ENCODE assay signal across 1 cellular context in the genomic region with DNA sequence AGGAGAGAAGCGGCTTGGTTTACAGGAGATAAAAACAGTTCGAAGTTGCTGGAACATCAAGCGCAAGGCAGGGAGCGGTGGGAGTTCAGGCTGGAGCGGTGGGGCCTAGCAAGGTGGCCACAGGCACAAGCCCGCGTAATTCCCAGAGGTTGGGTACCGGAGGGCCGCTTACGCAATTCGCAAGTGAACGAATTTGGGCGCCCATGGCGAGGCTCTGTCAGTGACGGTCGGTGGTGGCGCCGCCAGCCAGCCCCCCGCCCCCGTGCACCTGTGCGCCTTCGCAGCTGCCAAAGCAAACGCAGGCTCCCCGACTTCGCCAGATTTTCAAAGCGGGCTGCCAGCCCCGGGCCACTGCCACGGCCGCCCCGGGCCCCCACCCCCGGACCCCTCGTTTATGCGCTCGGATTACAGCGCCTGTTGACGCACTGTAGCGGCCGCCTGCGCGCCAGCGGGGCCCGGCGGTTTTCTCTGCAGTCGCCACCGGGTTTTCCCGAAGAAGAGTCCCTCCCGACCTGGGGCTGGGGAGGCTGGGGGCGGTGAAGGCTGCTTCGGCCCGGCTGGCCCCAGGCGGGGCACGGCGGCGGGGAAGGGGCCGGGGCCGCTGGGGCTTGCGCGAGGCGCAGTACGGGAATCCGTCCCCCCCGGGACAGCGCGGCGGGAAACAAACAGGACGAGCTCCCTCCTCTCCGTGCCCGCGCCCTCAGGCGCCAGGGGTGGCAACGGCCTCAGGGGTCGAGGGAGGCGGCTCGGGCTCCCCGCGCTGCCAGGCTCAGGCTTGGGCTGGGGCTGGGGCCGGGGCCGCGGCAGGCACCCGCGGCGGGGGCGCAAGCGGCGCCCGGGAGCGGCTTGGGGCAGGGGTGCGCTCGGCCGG.
TF ChIP-seq lines count a peak whose summit lies in the region.

No MANE protein-coding gene starts in this region.

TF ChIP-seq in HepG2, 621 proteins besides CTCF, POLR2A, EP300 and RAD21 (continued from another document and continues in another):
- TF ChIP-seq TFDP1 (CRISPR knock-in tag; IDR thresholded peaks at IDR 0.05; ENCODE audit: borderline replicate concordance) (peak; percentile 63; the same call in 1 of the 2 replicates), IRF2 (CRISPR knock-in tag; IDR thresholded peaks at IDR 0.05) (0 out of 2 replicates have a peak, but pooled peaks have one; percentile 39), PAF1 (CRISPR knock-in tag; IDR thresholded peaks at IDR 0.05) (no peak), CEBPB (IDR thresholded peaks at IDR 0.05; ENCODE audit: borderline replicate concordance, low read depth, low read length) (peak; percentile 87), ZNF772 (CRISPR knock-in tag; IDR thresholded peaks at IDR 0.05) (no peak), KLF12 (CRISPR knock-in tag; IDR thresholded peaks at IDR 0.05; ENCODE audit: borderline replicate concordance) (peak; percentile 64; the same call in 1 of the 2 replicates), SIN3A (IDR thresholded peaks at IDR 0.05; ENCODE audit: borderline replicate concordance, low read depth, low read length) (peak; percentile 48; the same call in 1 of the 2 replicates), MXD1 (CRISPR knock-in tag; IDR thresholded peaks at IDR 0.05) (peak; percentile 53; the same call in 1 of the 2 replicates), MED1 (CRISPR knock-in tag; IDR thresholded peaks at IDR 0.05) (no peak; the same call in 1 of the 2 replicates), CC2D1A (CRISPR knock-in tag; IDR thresholded peaks at IDR 0.05) (no peak), HOXA3 (CRISPR knock-in tag; IDR thresholded peaks at IDR 0.05) (peak; percentile 29; the same call in 1 of the 2 replicates), YY1 (IDR thresholded peaks at IDR 0.05; ENCODE audit: insufficient read depth, insufficient replicate concordance, low read depth, low read length) (peak; percentile 15), POGZ (CRISPR knock-in tag; IDR thresholded peaks at IDR 0.05) (no peak), AHR (CRISPR knock-in tag; IDR thresholded peaks at IDR 0.05) (peak; percentile 18; the same call in 1 of the 2 replicates), ZNF12 (CRISPR knock-in tag; IDR thresholded peaks at IDR 0.05) (no peak), ZNF646 (CRISPR knock-in tag; IDR thresholded peaks at IDR 0.05) (no peak), SP5 (CRISPR knock-in tag; IDR thresholded peaks at IDR 0.05; ENCODE audit: borderline replicate concordance, low read depth) (0 out of 2 replicates have a peak, but pooled peaks have one; percentile 3), HCFC1 (IDR thresholded peaks at IDR 0.05; ENCODE audit: low read depth, low read length) (no peak), ZNF558 (CRISPR knock-in tag; IDR thresholded peaks at IDR 0.05; ENCODE audit: borderline replicate concordance) (peak; percentile 37; the same call in 1 of the 2 replicates), ETV5 (CRISPR knock-in tag; IDR thresholded peaks at IDR 0.05; ENCODE audit: borderline replicate concordance) (0 out of 2 replicates have a peak, but pooled peaks have one; percentile 2), ZNF235 (CRISPR knock-in tag; IDR thresholded peaks at IDR 0.05; ENCODE audit: borderline replicate concordance) (no peak), MYNN (CRISPR knock-in tag; IDR thresholded peaks at IDR 0.05; ENCODE audit: low read depth) (no peak), ZNF329 (CRISPR knock-in tag; IDR thresholded peaks at IDR 0.05; ENCODE audit: low read depth) (0 out of 2 replicates have a peak, but pooled peaks have one; percentile 31), PHF8 (CRISPR knock-in tag; IDR thresholded peaks at IDR 0.05) (peak; percentile 45), ZNF780A (CRISPR knock-in tag; IDR thresholded peaks at IDR 0.05) (no peak), ZNF746 (CRISPR knock-in tag; IDR thresholded peaks at IDR 0.05) (no peak), ZNF451 (CRISPR knock-in tag; IDR thresholded peaks at IDR 0.05) (peak; percentile 48; the same call in 1 of the 2 replicates), SALL2 (CRISPR knock-in tag; IDR thresholded peaks at IDR 0.05) (no peak), ZNF639 (CRISPR knock-in tag; conservative IDR thresholded peaks at IDR 0.05) (no peak), ZZZ3 (CRISPR knock-in tag; IDR thresholded peaks at IDR 0.05; ENCODE audit: borderline replicate concordance) (no peak), LCORL (IDR thresholded peaks at IDR 0.05) (no peak), LCORL (CRISPR knock-in tag; IDR thresholded peaks at IDR 0.05) (peak; percentile 66; the same call in 1 of the 2 replicates), ZNF362 (CRISPR knock-in tag; IDR thresholded peaks at IDR 0.05; ENCODE audit: borderline replicate concordance) (no peak), ZNF143 (CRISPR knock-in tag; IDR thresholded peaks at IDR 0.05) (no peak), PATZ1 (CRISPR knock-in tag; IDR thresholded peaks at IDR 0.05) (peak; percentile 42; the same call in 1 of the 2 replicates)
- TF ChIP-seq, protein P1, sequence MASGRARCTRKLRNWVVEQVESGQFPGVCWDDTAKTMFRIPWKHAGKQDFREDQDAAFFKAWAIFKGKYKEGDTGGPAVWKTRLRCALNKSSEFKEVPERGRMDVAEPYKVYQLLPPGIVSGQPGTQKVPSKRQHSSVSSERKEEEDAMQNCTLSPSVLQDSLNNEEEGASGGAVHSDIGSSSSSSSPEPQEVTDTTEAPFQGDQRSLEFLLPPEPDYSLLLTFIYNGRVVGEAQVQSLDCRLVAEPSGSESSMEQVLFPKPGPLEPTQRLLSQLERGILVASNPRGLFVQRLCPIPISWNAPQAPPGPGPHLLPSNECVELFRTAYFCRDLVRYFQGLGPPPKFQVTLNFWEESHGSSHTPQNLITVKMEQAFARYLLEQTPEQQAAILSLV (CRISPR knock-in tag; IDR thresholded peaks at IDR 0.05; ENCODE audit: borderline replicate concordance), result 0 out of 2 replicates have a peak, but pooled peaks have one; percentile 10
- TF ChIP-seq, protein P2, sequence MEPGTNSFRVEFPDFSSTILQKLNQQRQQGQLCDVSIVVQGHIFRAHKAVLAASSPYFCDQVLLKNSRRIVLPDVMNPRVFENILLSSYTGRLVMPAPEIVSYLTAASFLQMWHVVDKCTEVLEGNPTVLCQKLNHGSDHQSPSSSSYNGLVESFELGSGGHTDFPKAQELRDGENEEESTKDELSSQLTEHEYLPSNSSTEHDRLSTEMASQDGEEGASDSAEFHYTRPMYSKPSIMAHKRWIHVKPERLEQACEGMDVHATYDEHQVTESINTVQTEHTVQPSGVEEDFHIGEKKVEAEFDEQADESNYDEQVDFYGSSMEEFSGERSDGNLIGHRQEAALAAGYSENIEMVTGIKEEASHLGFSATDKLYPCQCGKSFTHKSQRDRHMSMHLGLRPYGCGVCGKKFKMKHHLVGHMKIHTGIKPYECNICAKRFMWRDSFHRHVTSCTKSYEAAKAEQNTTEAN (CRISPR knock-in tag; conservative IDR thresholded peaks at IDR 0.05), result no peak
